21 cellular contexts compared by ENCODE assay signal in genomic region chr5:74227081-74227480, GRCh38.
DNase-seq lines count a peak whose midpoint lies in the region; ATAC-seq and TF ChIP-seq lines count a peak whose summit lies in the region.
"Had no signal": no experiment of that assay in that cellular context is flagged by ENCODE, and none has a peak within 500 bp of the region (broad histone marks: within the 10 kb centered on the region; RNA-seq: fewer than 3 reads in every experiment).

No MANE protein-coding gene starts in this region.

- H3K4me1 ChIP-seq in neuronal stem cell (ENCODE audit: control insufficient read depth in 2 of 2, insufficient read depth in 1 of 2, low read depth in 1 of 2, low read length in 2 of 2) (peaks cover under 1 to 2% of the 10 kb centered on the region in 2 donors), gastrocnemius medialis (peaks cover 11 to 16% of the 10 kb centered on the region in 2 donors), hepatocyte (ENCODE audit: insufficient read depth) (no peaks in the 10 kb centered on the region)
- H3K4me1 ChIP-seq: A549 had no signal

- no peak for TF ChIP-seq CTCF in dorsolateral prefrontal cortex (IDR thresholded peaks at IDR 0.05 in 54 of 56, conservative IDR thresholded peaks at IDR 0.05 in 2 of 56; ENCODE audit: low read depth in 1 of 56, partially characterized antibody in 56 of 56)
- no peak for TF ChIP-seq CTCF in gastrocnemius medialis (IDR thresholded peaks at IDR 0.05 in 4 of 5, conservative IDR thresholded peaks at IDR 0.05 in 1 of 5)
- TF ChIP-seq CTCF in hepatocyte (IDR thresholded peaks at IDR 0.05; ENCODE audit: poor library complexity) = no peak

- H2AK5ac ChIP-seq in neuronal stem cell (ENCODE audit: low read depth, low read length) = no peak overlapping the region

- intact Hi-C loops in dorsolateral prefrontal cortex (cut with DNase I) (loop anchor here in 1 of 2 donors (5.0 to 10.0 kb wide), 2 partner anchors 60 to 158 kb away; no protein-coding TSS in a partner anchor), gastrocnemius medialis (cut with DNase I; ENCODE audit: low total_unique reads) (no loop called here)

- peak overlapping the region; percentile 79 for H3K18ac ChIP-seq in neuronal stem cell (ENCODE audit: low read length)

- H2BK15ac ChIP-seq in neuronal stem cell (ENCODE audit: low read length) = no peak overlapping the region

- H3K4me3 ChIP-seq in dorsolateral prefrontal cortex (no peak overlapping the region), neuronal stem cell (ENCODE audit: low read length in 2 of 2) (no peak overlapping the region), gastrocnemius medialis (no peak overlapping the region), hepatocyte (no peak overlapping the region)
- H3K4me3 ChIP-seq: A549 had no signal

- no peak overlapping the region for H4K91ac ChIP-seq in neuronal stem cell (ENCODE audit: low read depth, low read length, poor library complexity)

- no peak overlapping the region for H3K9ac ChIP-seq in neuronal stem cell (ENCODE audit: low read depth, low read length, poor library complexity)

- no peak overlapping the region for H3K4ac ChIP-seq in neuronal stem cell (ENCODE audit: low read length)

- H3K79me2 ChIP-seq in hepatocyte = no peaks in the 10 kb centered on the region

- ATAC-seq in gastrocnemius medialis (peak; percentile 71 to 94), HG03571 (IDR thresholded peaks at IDR 0.05; ENCODE audit: unreplicated experiment) (no peak)
- ATAC-seq: A549, Panc1 had no signal

- no peaks in the 10 kb centered on the region for H3K36me3 ChIP-seq in neuronal stem cell (replicated peaks in 1 of 2; ENCODE audit: control insufficient read depth in 2 of 2, insufficient read depth in 2 of 2, low read length in 2 of 2)
- H3K36me3 ChIP-seq in gastrocnemius medialis = no peaks in the 10 kb centered on the region
- H3K36me3 ChIP-seq in hepatocyte (replicated peaks; ENCODE audit: insufficient read depth, low read depth) = no peaks in the 10 kb centered on the region

- H4K20me1 ChIP-seq in hepatocyte (ENCODE audit: insufficient read depth, poor library complexity, severe bottlenecking) = no peaks in the 10 kb centered on the region

- no CpG with 5 or more reads among the region's 4 CpGs for WGBS in neuronal stem cell (ENCODE audit: extremely low coverage in 2 of 2, insufficient read length in 2 of 2, insufficient replicate concordance in 1 of 2), 2 donors
- 90% methylated on average over 4 of the region's 4 CpGs for WGBS in hepatocyte (ENCODE audit: low lambda C conversion rate, missing lambda C conversion rate)

- H3K4me2 ChIP-seq in neuronal stem cell (ENCODE audit: insufficient read depth, low read length, poor library complexity, severe bottlenecking) = no peak overlapping the region
- H3K4me2 ChIP-seq in hepatocyte = no peak overlapping the region
- H3K4me2 ChIP-seq: A549 had no signal

- no peak overlapping the region for H2BK12ac ChIP-seq in neuronal stem cell (ENCODE audit: low read length)

- H3K27ac ChIP-seq in dorsolateral prefrontal cortex (peak overlapping the region in 47 of 59 donors; percentile 1 to 81 (median 49)), neuronal stem cell (replicated peaks; ENCODE audit: low read length) (no peak overlapping the region), gastrocnemius medialis (no peak overlapping the region), hepatocyte (no peak overlapping the region)
- H3K27ac ChIP-seq: A549 had no signal

- TF ChIP-seq POLR2A in gastrocnemius medialis (IDR thresholded peaks at IDR 0.05) = no peak

- H3K27me3 ChIP-seq in dorsolateral prefrontal cortex (peaks cover 0 to 3% (median 0%) of the 10 kb centered on the region in 45 donors), neuronal stem cell (ENCODE audit: control insufficient read depth in 3 of 3, insufficient read depth in 3 of 3, low read depth in 1 of 3, low read length in 3 of 3) (no peaks in the 10 kb centered on the region), gastrocnemius medialis (no peaks in the 10 kb centered on the region), hepatocyte (no peaks in the 10 kb centered on the region)

- H3K79me1 ChIP-seq in neuronal stem cell (ENCODE audit: low read depth, low read length) = no peaks in the 10 kb centered on the region

- H2AFZ ChIP-seq in neuronal stem cell (ENCODE audit: low read length) (no peak overlapping the region), hepatocyte (no peak overlapping the region)

- H3K9me3 ChIP-seq in neuronal stem cell (replicated peaks in 1 of 2; ENCODE audit: control insufficient read depth in 2 of 2, insufficient read depth in 1 of 2, low read depth in 1 of 2, low read length in 2 of 2) (peaks cover 5 to 16% of the 10 kb centered on the region in 2 donors), gastrocnemius medialis (no peaks in the 10 kb centered on the region), hepatocyte (ENCODE audit: low read depth) (no peaks in the 10 kb centered on the region)

- H3K9me2 ChIP-seq in hepatocyte (replicated peaks; ENCODE audit: insufficient read depth) = no peaks in the 10 kb centered on the region

- DNase-seq in NCI-H446 treated with DMSO at 0.1 percent for 48 hours (lab: John Stamatoyannopoulos, UW) = peak; percentile 99
- peak in 8 of 10 donors; percentile 27 to 67 (median 52) for DNase-seq in dorsolateral prefrontal cortex
- DNase-seq in neuronal stem cell (ENCODE audit: low spot score) = no peak
- DNase-seq in gastrocnemius medialis = peak; percentile 31 to 34
- DNase-seq in SW480 (ENCODE audit: low spot score) = no peak
- no peak for DNase-seq in GDM1 (lab: John Stamatoyannopoulos, UW)
- no peak for DNase-seq in hepatocyte (ENCODE audit: low spot score)
- DNase-seq: CD4-positive, CD25-positive, alpha-beta regulatory T cell; EL; GOT3; HCEC 1CT; KG1; NCI-H1092 treated with DMSO at 0.1 percent for 48 hours; NCI-H146; NCI-H2029; NCI-H2227 treated with DMSO at 0.1 percent for 48 hours; NCI-H524; NCI-H82 had no signal

- H2BK5ac ChIP-seq in neuronal stem cell (ENCODE audit: low read length) = no peak overlapping the region

- H3K14ac ChIP-seq in neuronal stem cell (ENCODE audit: low read length) = no peak overlapping the region

- no peak overlapping the region for H4K8ac ChIP-seq in neuronal stem cell (ENCODE audit: low read depth, low read length)

- H3K23ac ChIP-seq in neuronal stem cell (ENCODE audit: low read depth, low read length, poor library complexity) = no peak overlapping the region

- in situ Hi-C loops in gastrocnemius medialis (cut with MboI; ENCODE audit: low sequenced_read_pairs in 4 of 4) = no loop called here

- H2BK120ac ChIP-seq in neuronal stem cell (ENCODE audit: low read depth, low read length) = no peak overlapping the region

Comparison
In these comparisons a context has a peak if more than half of its experiments do, and no peak if none do; other contexts are left out.
1. DNase-seq: peak in NCI-H446 treated with DMSO at 0.1 percent for 48 hours (single experiment), dorsolateral prefrontal cortex (8 of 10) and gastrocnemius medialis (2 of 2); none in neuronal stem cell (single experiment), SW480 (single experiment), GDM1 (single experiment) and hepatocyte (single experiment).
2. H3K27ac ChIP-seq: peak in dorsolateral prefrontal cortex (47 of 59); none in neuronal stem cell (single experiment), gastrocnemius medialis (0 of 4) and hepatocyte (single experiment).